In genomic region chr12:50074936-50075807, GRCh38 we compare ENCODE assay signal across 8 cellular contexts. TPM values are rescaled to one million over a fixed set of nuclear protein-coding genes. Genes with fewer than 3 reads are reported as not detected.
DNase-seq lines count a peak whose midpoint lies in the region; ATAC-seq and TF ChIP-seq lines count a peak whose summit lies in the region.

No MANE protein-coding gene starts in this region.

- H3K27me3 Mint-ChIP-seq in chondrocyte (ENCODE audit: low read depth), result no peaks in the 10 kb centered on the region

- TF ChIP-seq CTCF in chondrocyte (IDR thresholded peaks at IDR 0.05) (peak; percentile 93), liver (IDR thresholded peaks at IDR 0.05; ENCODE audit: low read depth, low read length, missing input control) (peak; percentile 97)

- H3K36me3 Mint-ChIP-seq in chondrocyte (ENCODE audit: low read depth), result no peaks in the 10 kb centered on the region

- no peak overlapping the region for H3K4me3 ChIP-seq in liver (ENCODE audit: low read depth in 1 of 3, low read length in 3 of 3)

- H3K27me3 ChIP-seq in liver (ENCODE audit: control insufficient read depth in 4 of 4, insufficient read depth in 4 of 4, low read length in 3 of 4), result no peaks in the 10 kb centered on the region

- WGBS in liver, result 2% methylated on average over 9 of the region's 9 CpGs

- ATAC-seq in GM18511 (IDR thresholded peaks at IDR 0.05; ENCODE audit: unreplicated experiment) (peak; percentile 79), HG03064 (IDR thresholded peaks at IDR 0.05; ENCODE audit: low read depth, unreplicated experiment) (peak; percentile 65)

- peak; percentile 89 for DNase-seq in ACHN
- peak; percentile 11 for DNase-seq in NCI-H446 treated with DMSO at 0.1 percent for 48 hours (lab: John Stamatoyannopoulos, UW)
- peak; percentile 74 to 79 for DNase-seq in activated CD4-positive, alpha-beta T cell treated with anti-CD3 and anti-CD28 coated beads for 24 hours (ENCODE audit: low read depth in 2 of 2)
- DNase-seq in chondrocyte (ENCODE audit: low spot score), result no peak
- peak; percentile 73 to 75 for DNase-seq in stimulated activated CD4-positive, alpha-beta T cell treated with anti-CD3 and anti-CD28 coated beads, Interleukin-4, amount 100 ng/mL, for 48 hours (ENCODE audit: low read depth in 2 of 2)

- no peaks in the 10 kb centered on the region for H3K9me3 ChIP-seq in liver (ENCODE audit: control insufficient read depth in 4 of 4, low read length in 3 of 4)

- no peak overlapping the region for H3K9ac ChIP-seq in liver (ENCODE audit: low read depth in 1 of 2, low read length in 2 of 2)

- peaks cover 10% of the 10 kb centered on the region for H3K4me1 Mint-ChIP-seq in chondrocyte (ENCODE audit: low read depth)

- no peaks in the 10 kb centered on the region for H3K9me3 Mint-ChIP-seq in chondrocyte (ENCODE audit: low read depth)

- H3K27ac ChIP-seq in liver (ENCODE audit: low read depth in 1 of 2, low read length in 2 of 2), result peak overlapping the region in 1 of 2 donors; percentile 59

- H3K4me1 ChIP-seq in liver (ENCODE audit: control insufficient read depth in 4 of 4, insufficient read depth in 4 of 4, low read length in 3 of 4), result peaks cover 0 to 12% (median 9%) of the 10 kb centered on the region in 4 donors

- in situ Hi-C loops in ACHN (cut with HindIII; ENCODE audit: low pct_ligation_motif_present, low pct_unique_long_range_greater_than_20kb, low sequenced_read_pairs), result loop anchor here (25.0 kb wide), 2 partner anchors 113 to 213 kb away; partner anchors contain the start of genes AQP2, AQP5 and AQP6

- no peaks in the 10 kb centered on the region for H3K36me3 ChIP-seq in liver (ENCODE audit: control insufficient read depth in 4 of 4, insufficient read depth in 3 of 4, low read depth in 1 of 4, low read length in 3 of 4)

- H3K27ac Mint-ChIP-seq in chondrocyte (ENCODE audit: unreplicated experiment), result peak overlapping the region; percentile 32

- H3K4me3 Mint-ChIP-seq in chondrocyte (ENCODE audit: unreplicated experiment), result no peak overlapping the region

- peak; percentile 99 for TF ChIP-seq RAD21 in liver (IDR thresholded peaks at IDR 0.05)

TF ChIP-seq in liver, 16 proteins besides CTCF, POLR2A, EP300 and RAD21:
- TF ChIP-seq, protein P1, sequence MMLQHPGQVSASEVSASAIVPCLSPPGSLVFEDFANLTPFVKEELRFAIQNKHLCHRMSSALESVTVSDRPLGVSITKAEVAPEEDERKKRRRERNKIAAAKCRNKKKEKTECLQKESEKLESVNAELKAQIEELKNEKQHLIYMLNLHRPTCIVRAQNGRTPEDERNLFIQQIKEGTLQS (IDR thresholded peaks at IDR 0.05), result no peak
- TF ChIP-seq, protein P2, sequence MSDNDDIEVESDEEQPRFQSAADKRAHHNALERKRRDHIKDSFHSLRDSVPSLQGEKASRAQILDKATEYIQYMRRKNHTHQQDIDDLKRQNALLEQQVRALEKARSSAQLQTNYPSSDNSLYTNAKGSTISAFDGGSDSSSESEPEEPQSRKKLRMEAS (IDR thresholded peaks at IDR 0.05), result no peak
- TF ChIP-seq GABPA (IDR thresholded peaks at IDR 0.05 in 1 of 2, conservative IDR thresholded peaks at IDR 0.05 in 1 of 2) (no peak), JUND (IDR thresholded peaks at IDR 0.05) (no peak), TAF1 (conservative IDR thresholded peaks at IDR 0.05) (no peak), SP1 (IDR thresholded peaks at IDR 0.05) (peak; percentile 88), NR2F2 (IDR thresholded peaks at IDR 0.05) (peak; percentile 77), ZBTB33 (IDR thresholded peaks at IDR 0.05) (no peak), FOXA1 (IDR thresholded peaks at IDR 0.05) (no peak), YY1 (IDR thresholded peaks at IDR 0.05) (peak; percentile 35), HNF4G (IDR thresholded peaks at IDR 0.05) (peak; percentile 52), HNF4A (conservative IDR thresholded peaks at IDR 0.05) (peak; percentile 75 to 88), EGR1 (IDR thresholded peaks at IDR 0.05; ENCODE audit: low read depth in 2 of 2) (no peak), RXRA (IDR thresholded peaks at IDR 0.05) (peak; percentile 57 to 71), FOXA2 (IDR thresholded peaks at IDR 0.05) (no peak)
- TF ChIP-seq, protein P3, sequence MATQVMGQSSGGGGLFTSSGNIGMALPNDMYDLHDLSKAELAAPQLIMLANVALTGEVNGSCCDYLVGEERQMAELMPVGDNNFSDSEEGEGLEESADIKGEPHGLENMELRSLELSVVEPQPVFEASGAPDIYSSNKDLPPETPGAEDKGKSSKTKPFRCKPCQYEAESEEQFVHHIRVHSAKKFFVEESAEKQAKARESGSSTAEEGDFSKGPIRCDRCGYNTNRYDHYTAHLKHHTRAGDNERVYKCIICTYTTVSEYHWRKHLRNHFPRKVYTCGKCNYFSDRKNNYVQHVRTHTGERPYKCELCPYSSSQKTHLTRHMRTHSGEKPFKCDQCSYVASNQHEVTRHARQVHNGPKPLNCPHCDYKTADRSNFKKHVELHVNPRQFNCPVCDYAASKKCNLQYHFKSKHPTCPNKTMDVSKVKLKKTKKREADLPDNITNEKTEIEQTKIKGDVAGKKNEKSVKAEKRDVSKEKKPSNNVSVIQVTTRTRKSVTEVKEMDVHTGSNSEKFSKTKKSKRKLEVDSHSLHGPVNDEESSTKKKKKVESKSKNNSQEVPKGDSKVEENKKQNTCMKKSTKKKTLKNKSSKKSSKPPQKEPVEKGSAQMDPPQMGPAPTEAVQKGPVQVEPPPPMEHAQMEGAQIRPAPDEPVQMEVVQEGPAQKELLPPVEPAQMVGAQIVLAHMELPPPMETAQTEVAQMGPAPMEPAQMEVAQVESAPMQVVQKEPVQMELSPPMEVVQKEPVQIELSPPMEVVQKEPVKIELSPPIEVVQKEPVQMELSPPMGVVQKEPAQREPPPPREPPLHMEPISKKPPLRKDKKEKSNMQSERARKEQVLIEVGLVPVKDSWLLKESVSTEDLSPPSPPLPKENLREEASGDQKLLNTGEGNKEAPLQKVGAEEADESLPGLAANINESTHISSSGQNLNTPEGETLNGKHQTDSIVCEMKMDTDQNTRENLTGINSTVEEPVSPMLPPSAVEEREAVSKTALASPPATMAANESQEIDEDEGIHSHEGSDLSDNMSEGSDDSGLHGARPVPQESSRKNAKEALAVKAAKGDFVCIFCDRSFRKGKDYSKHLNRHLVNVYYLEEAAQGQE (IDR thresholded peaks at IDR 0.05), result peak; percentile 20
TF ChIP-seq in liver: peak in this region for 7.

RNA-seq across cellular contexts. Expression of gene SMARCD1, which starts 10.0 kb away (rescaled TPM):
- 50.8 to 55.7 TPM (median 52.0 TPM) in 3 replicates for total RNA-seq in chondrocyte
- total RNA-seq in liver, result 10 to 100 TPM; 19.1 to 24.4 TPM
- polyA plus RNA-seq in liver, result 10 to 100 TPM in 1 of 2 donors, 1 to 10 TPM in 1; 4.6 to 11.6 TPM

RNA-seq across cellular contexts. Expression of gene ASIC1, which starts 17.8 kb away (rescaled TPM):
- total RNA-seq in chondrocyte, result 2.5 to 4.4 TPM (median 3.9 TPM) in 3 replicates
- total RNA-seq in liver, result under 1 TPM; 0.05 to 0.08 TPM
- polyA plus RNA-seq in liver, result under 1 TPM in 1 of 2 donors, not detected in 1; 0.06 TPM

RNA-seq across cellular contexts. Expression of gene GPD1, which starts 28.6 kb away (rescaled TPM):
- total RNA-seq in chondrocyte (0.46 TPM in 1 of 3 replicates, not detected in the others), liver (100 to 1,000 TPM in 1 of 2 donors, 10 to 100 TPM in 1; 12.0 to 323 TPM)
- 100 to 1,000 TPM in 1 of 2 donors, 10 to 100 TPM in 1; 43.8 to 127 TPM for polyA plus RNA-seq in liver

RNA-seq across cellular contexts. Expression of gene COX14, which starts 36.9 kb away (rescaled TPM):
- total RNA-seq in chondrocyte, result 37.8 to 53.1 TPM (median 44.7 TPM) in 3 replicates
- total RNA-seq in liver, result 10 to 100 TPM; 26.7 to 29.6 TPM
- 100 to 1,000 TPM in 1 of 2 donors, 10 to 100 TPM in 1; 77.4 to 172 TPM for polyA plus RNA-seq in liver

RNA-seq across cellular contexts. Expression of gene RACGAP1, which starts 49.9 kb away (rescaled TPM):
- total RNA-seq in chondrocyte (25.7 to 31.0 TPM (median 28.4 TPM) in 3 replicates), liver (10 to 100 TPM in 1 of 2 donors, 1 to 10 TPM in 1; 2.4 to 38.3 TPM)
- polyA plus RNA-seq in liver, result 1 to 10 TPM; 1.0 to 3.4 TPM
